Comparison of ENCODE assay signal across 27 cellular contexts in genomic region chr1:3135073-3135745, GRCh38.
DNase-seq lines count a peak whose midpoint lies in the region; ATAC-seq, FAIRE-seq and TF ChIP-seq lines count a peak whose summit lies in the region.
"Had no signal": no experiment of that assay in that cellular context is flagged by ENCODE, and none has a peak within 500 bp of the region (broad histone marks: within the 10 kb centered on the region; RNA-seq: fewer than 3 reads in every experiment).

No MANE protein-coding gene starts in this region.

- no peak overlapping the region for H3K27ac Mint-ChIP-seq in activated CD4-positive, alpha-beta T cell treated with anti-CD3 and anti-CD28 coated beads, Interleukin-2, amount 10 ng/mL, durations not matched to agents 24 days and 14 days
- H3K27ac Mint-ChIP-seq: activated CD4-positive, alpha-beta T cell treated with anti-CD3 and anti-CD28 coated beads, Interleukin-2, amount 10 ng/mL, durations not matched to agents 7 days and 5 days; effector memory CD8-positive, alpha-beta T cell had no signal

- H4K20me1 ChIP-seq in hepatocyte (ENCODE audit: insufficient read depth, poor library complexity, severe bottlenecking), result no peaks in the 10 kb centered on the region

- no peaks in the 10 kb centered on the region for H3K36me3 ChIP-seq in hepatocyte (replicated peaks; ENCODE audit: insufficient read depth, low read depth)
- no peaks in the 10 kb centered on the region for H3K36me3 ChIP-seq in stomach
- H3K36me3 ChIP-seq: esophagus muscularis mucosa, heart right ventricle had no signal

- peak overlapping the region; percentile 43 for H3K4me2 ChIP-seq in hepatocyte
- H3K4me2 ChIP-seq: PC-9 had no signal

- TF ChIP-seq CTCF in hepatocyte (IDR thresholded peaks at IDR 0.05; ENCODE audit: poor library complexity), result no peak
- no peak for TF ChIP-seq CTCF in stomach (IDR thresholded peaks at IDR 0.05)

- peak; percentile 80 for DNase-seq in DMS79 treated with DMSO at 0.1 percent for 48 hours (lab: John Stamatoyannopoulos, UW)
- peak; percentile 80 for DNase-seq in NCI-H2171 treated with DMSO at 0.1 percent for 48 hours (lab: John Stamatoyannopoulos, UW)
- peak; percentile 45 for DNase-seq in hepatocyte (ENCODE audit: low spot score)
- peak; percentile 87 for DNase-seq in stomach
- DNase-seq in activated CD4-positive, alpha-beta T cell treated with anti-CD3 and anti-CD28 coated beads, Interleukin-2, amount 10 ng/mL, durations not matched to agents 24 days and 14 days, result no peak
- no peak for DNase-seq in RCC 7860 (ENCODE audit: low spot score)
- DNase-seq: ACHN; activated CD4-positive, alpha-beta T cell treated with anti-CD3 and anti-CD28 coated beads, Interleukin-2, amount 10 ng/mL, durations not matched to agents 7 days and 5 days; activated naive CD4-positive, alpha-beta T cell treated with Interleukin-2 at 50 U/mL for 16 hours; effector memory CD8-positive, alpha-beta T cell; foreskin keratinocyte; heart right ventricle; IMR-90; mesenchymal stem cell; NCI-H2029 treated with DMSO at 0.1 percent for 48 hours; PC-9; psoas muscle; Right ventricle myocardium superior; stimulated activated naive CD4-positive, alpha-beta T cell treated with Interleukin-2 at 50 U/mL for 16 hours; T-helper 9 cell; testis had no signal

- H3K4me3 ChIP-seq in hepatocyte (no peak overlapping the region), stomach (peak overlapping the region in 1 of 4 donors; percentile 31)
- H3K4me3 ChIP-seq: esophagus muscularis mucosa, heart right ventricle, PC-9, psoas muscle, testis had no signal

- TF ChIP-seq EP300 in stomach (IDR thresholded peaks at IDR 0.05), result no peak

- TF ChIP-seq POLR2A in stomach (IDR thresholded peaks at IDR 0.05), result no peak

- peaks cover 44% of the 10 kb centered on the region for H3K4me1 ChIP-seq in hepatocyte (ENCODE audit: insufficient read depth)
- peaks cover 41 to 80% (median 72%) of the 10 kb centered on the region in 4 donors for H3K4me1 ChIP-seq in stomach
- H3K4me1 ChIP-seq: foreskin keratinocyte, psoas muscle had no signal

- H3K4me3 Mint-ChIP-seq in activated CD4-positive, alpha-beta T cell treated with anti-CD3 and anti-CD28 coated beads, Interleukin-2, amount 10 ng/mL, durations not matched to agents 24 days and 14 days, result no peak overlapping the region
- H3K4me3 Mint-ChIP-seq: activated CD4-positive, alpha-beta T cell treated with anti-CD3 and anti-CD28 coated beads, Interleukin-2, amount 10 ng/mL, durations not matched to agents 7 days and 5 days; effector memory CD8-positive, alpha-beta T cell had no signal

- H3K9me3 ChIP-seq in hepatocyte (ENCODE audit: low read depth), result no peaks in the 10 kb centered on the region
- H3K9me3 ChIP-seq in stomach, result no peaks in the 10 kb centered on the region
- H3K9me3 ChIP-seq: esophagus muscularis mucosa, heart right ventricle, psoas muscle, testis had no signal

- no peaks in the 10 kb centered on the region for H3K36me3 Mint-ChIP-seq in activated CD4-positive, alpha-beta T cell treated with anti-CD3 and anti-CD28 coated beads, Interleukin-2, amount 10 ng/mL, durations not matched to agents 24 days and 14 days (ENCODE audit: low read depth)

- H3K9me2 ChIP-seq in hepatocyte (replicated peaks; ENCODE audit: insufficient read depth), result no peaks in the 10 kb centered on the region

- ATAC-seq in HG03460 (IDR thresholded peaks at IDR 0.05; ENCODE audit: unreplicated experiment), result no peak
- no peak for ATAC-seq in GM19351 (IDR thresholded peaks at IDR 0.05; ENCODE audit: unreplicated experiment)
- ATAC-seq: effector memory CD8-positive, alpha-beta T cell; foreskin keratinocyte; psoas muscle had no signal

- intact Hi-C loops in stomach (cut with DNase I; ENCODE audit: low total_unique reads), result no loop called here
- intact Hi-C loops in activated CD4-positive, alpha-beta T cell treated with anti-CD3 and anti-CD28 coated beads, Interleukin-2, amount 10 ng/mL, durations not matched to agents 24 days and 14 days (cut with micrococcal nuclease), result no loop called here

- no peak overlapping the region for H2AFZ ChIP-seq in hepatocyte
- H2AFZ ChIP-seq: PC-9 had no signal

- H3K4me1 Mint-ChIP-seq in activated CD4-positive, alpha-beta T cell treated with anti-CD3 and anti-CD28 coated beads, Interleukin-2, amount 10 ng/mL, durations not matched to agents 24 days and 14 days, result no peaks in the 10 kb centered on the region
- H3K4me1 Mint-ChIP-seq: activated CD4-positive, alpha-beta T cell treated with anti-CD3 and anti-CD28 coated beads, Interleukin-2, amount 10 ng/mL, durations not matched to agents 7 days and 5 days had no signal

- H3K27me3 ChIP-seq in hepatocyte (no peaks in the 10 kb centered on the region), stomach (peaks cover 0 to 31% (median 0%) of the 10 kb centered on the region in 3 donors)
- H3K27me3 ChIP-seq: foreskin keratinocyte, testis had no signal

- no peaks in the 10 kb centered on the region for H3K9me3 Mint-ChIP-seq in activated CD4-positive, alpha-beta T cell treated with anti-CD3 and anti-CD28 coated beads, Interleukin-2, amount 10 ng/mL, durations not matched to agents 24 days and 14 days
- H3K9me3 Mint-ChIP-seq: activated CD4-positive, alpha-beta T cell treated with anti-CD3 and anti-CD28 coated beads, Interleukin-2, amount 10 ng/mL, durations not matched to agents 7 days and 5 days; effector memory CD8-positive, alpha-beta T cell had no signal

- 68% methylated on average over 29 of the region's 32 CpGs for WGBS in hepatocyte (ENCODE audit: low lambda C conversion rate, missing lambda C conversion rate)
- WGBS in stomach, 5 donors, result 26 to 42% (median 34%) methylated on average over 25 to 32 of the region's 32 CpGs

- no peak for FAIRE-seq in RCC 7860 (lab: Jason Lieb, UNC)
- FAIRE-seq: bronchial epithelial cell, colon, G401.6 had no signal

- H3K27me3 Mint-ChIP-seq in activated CD4-positive, alpha-beta T cell treated with anti-CD3 and anti-CD28 coated beads, Interleukin-2, amount 10 ng/mL, durations not matched to agents 24 days and 14 days, result no peaks in the 10 kb centered on the region
- H3K27me3 Mint-ChIP-seq: activated CD4-positive, alpha-beta T cell treated with anti-CD3 and anti-CD28 coated beads, Interleukin-2, amount 10 ng/mL, durations not matched to agents 7 days and 5 days had no signal

- no peaks in the 10 kb centered on the region for H3K79me2 ChIP-seq in hepatocyte

- peak overlapping the region; percentile 87 for H3K27ac ChIP-seq in hepatocyte
- peak overlapping the region; percentile 86 to 95 (median 87) for H3K27ac ChIP-seq in stomach
- H3K27ac ChIP-seq: foreskin keratinocyte, heart right ventricle, PC-9, psoas muscle, testis had no signal

Comparison
In these comparisons a context has a peak if more than half of its experiments do, and no peak if none do; other contexts are left out.
1. DNase-seq: peak in DMS79 treated with DMSO at 0.1 percent for 48 hours (single experiment), NCI-H2171 treated with DMSO at 0.1 percent for 48 hours (single experiment), hepatocyte (single experiment) and stomach (single experiment); none in activated CD4-positive, alpha-beta T cell treated with anti-CD3 and anti-CD28 coated beads, Interleukin-2, amount 10 ng/mL, durations not matched to agents 24 days and 14 days (single experiment) and RCC 7860 (single experiment).